1 cellular context compared by ENCODE assay signal in the genomic region with DNA sequence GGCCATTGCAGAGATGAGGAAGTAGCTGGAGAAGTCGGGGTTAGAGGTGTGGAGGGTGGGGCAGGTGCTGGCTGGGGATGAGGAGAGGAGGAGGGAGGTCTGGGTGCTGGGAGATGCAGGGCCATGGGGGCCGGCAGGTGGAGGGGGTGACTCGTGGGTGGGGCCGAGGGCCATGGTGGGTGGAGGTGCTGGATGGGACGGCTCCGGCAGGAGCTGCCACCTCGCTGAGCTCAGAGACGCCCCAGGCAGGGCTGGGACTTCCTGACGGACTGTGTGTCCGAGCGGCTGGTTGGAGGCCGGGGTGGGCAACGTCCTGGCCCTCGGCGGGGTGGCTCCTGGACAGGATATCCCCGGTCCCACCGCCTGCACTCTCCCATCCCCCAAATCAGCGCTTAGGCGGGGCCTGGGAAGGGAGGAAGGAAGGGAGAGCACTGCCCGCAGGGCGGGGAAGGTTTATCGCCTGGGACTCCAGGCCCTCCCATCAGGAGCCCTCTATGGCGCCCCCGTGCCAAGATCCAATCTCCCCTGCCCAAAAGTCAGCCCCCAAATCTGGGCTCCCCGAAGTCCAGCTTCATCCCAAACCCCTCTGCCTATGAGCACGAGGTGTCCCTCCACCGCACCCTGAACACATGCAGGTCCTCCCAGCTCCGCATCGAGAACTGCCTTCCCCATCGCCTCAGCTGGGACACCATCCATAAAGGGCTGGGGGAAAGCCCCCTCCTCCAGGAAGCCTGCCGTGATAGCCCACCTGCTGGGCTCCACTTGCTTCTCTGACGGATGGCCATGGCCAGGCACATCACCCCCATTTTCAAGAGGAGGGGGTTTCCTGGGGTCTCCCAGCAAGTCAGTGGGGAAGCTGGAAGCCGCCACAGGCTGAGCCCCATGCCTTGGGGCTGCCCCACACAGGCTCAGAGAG.
TF ChIP-seq lines count a peak whose summit lies in the region.

No MANE protein-coding gene starts in this region.

TF ChIP-seq in WTC11, 78 proteins besides CTCF, POLR2A, EP300 and RAD21:
- TF ChIP-seq ZNF263 (CRISPR knock-in tag; IDR thresholded peaks at IDR 0.05; ENCODE audit: low read depth) = no peak
- TF ChIP-seq ZNF396 (CRISPR knock-in tag; IDR thresholded peaks at IDR 0.05; ENCODE audit: borderline replicate concordance) = no peak
- TF ChIP-seq, protein P1, sequence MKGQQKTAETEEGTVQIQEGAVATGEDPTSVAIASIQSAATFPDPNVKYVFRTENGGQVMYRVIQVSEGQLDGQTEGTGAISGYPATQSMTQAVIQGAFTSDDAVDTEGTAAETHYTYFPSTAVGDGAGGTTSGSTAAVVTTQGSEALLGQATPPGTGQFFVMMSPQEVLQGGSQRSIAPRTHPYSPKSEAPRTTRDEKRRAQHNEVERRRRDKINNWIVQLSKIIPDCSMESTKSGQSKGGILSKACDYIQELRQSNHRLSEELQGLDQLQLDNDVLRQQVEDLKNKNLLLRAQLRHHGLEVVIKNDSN (CRISPR knock-in tag; IDR thresholded peaks at IDR 0.05) = no peak
